ENCODE assay signal across 8 cellular contexts in the genomic region with DNA sequence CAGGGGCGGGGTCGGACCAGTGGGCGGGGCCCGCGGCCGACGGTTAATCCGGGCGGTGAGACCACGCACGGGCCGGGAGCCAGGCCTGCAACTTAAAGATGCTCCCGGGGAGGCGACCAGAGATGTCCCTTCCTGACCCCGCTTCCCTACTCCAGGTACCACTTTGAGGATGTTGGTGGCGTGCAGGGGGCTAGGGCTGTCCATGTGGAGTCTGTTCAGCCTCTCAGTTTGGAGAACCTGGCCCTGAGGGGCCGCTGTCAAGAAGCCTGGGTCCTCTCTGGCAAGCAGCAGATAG. TPM values are rescaled to one million over a fixed set of nuclear protein-coding genes. Genes with fewer than 3 reads are reported as not detected.
DNase-seq lines count a peak whose midpoint lies in the region; ATAC-seq, FAIRE-seq and TF ChIP-seq lines count a peak whose summit lies in the region.

No MANE protein-coding gene starts in this region.

- H3K4me3 ChIP-seq in AG04449 (ENCODE audit: low read depth, low read length) (peak overlapping the region; percentile 95), left ventricle myocardium inferior (peak overlapping the region; percentile 88), small intestine (ENCODE audit: low read depth in 1 of 2, low read length in 2 of 2) (peak overlapping the region; percentile 67 to 75)

- no peak for TF ChIP-seq CTCF in AG04449 (IDR thresholded peaks at IDR 0.05; ENCODE audit: insufficient read depth, low read length, missing control alignments)
- TF ChIP-seq CTCF in activated CD8-positive, alpha-beta T cell treated with anti-CD3 and anti-CD28 coated beads for 36 hours (IDR thresholded peaks at IDR 0.05): no peak
- TF ChIP-seq CTCF in left ventricle myocardium inferior (IDR thresholded peaks at IDR 0.05; ENCODE audit: borderline replicate concordance): no peak

- peaks cover 9% of the 10 kb centered on the region for H3K36me3 Mint-ChIP-seq in activated CD8-positive, alpha-beta T cell treated with anti-CD3 and anti-CD28 coated beads for 36 hours (ENCODE audit: low read depth)

- H3K9me3 ChIP-seq in left ventricle myocardium inferior (replicated peaks) (no peaks in the 10 kb centered on the region), small intestine (ENCODE audit: control insufficient read depth, low read depth) (no peaks in the 10 kb centered on the region)

- H3K36me3 ChIP-seq in left ventricle myocardium inferior: peaks cover 3% of the 10 kb centered on the region
- H3K36me3 ChIP-seq in small intestine (ENCODE audit: control insufficient read depth in 2 of 2, insufficient read depth in 2 of 2, low read length in 2 of 2): no peaks in the 10 kb centered on the region

- FAIRE-seq in small intestine (lab: Jason Lieb, UNC) (no peak), HTR-8/SVneo (lab: Jason Lieb, UNC) (no peak)

- H3K27me3 ChIP-seq in left ventricle myocardium inferior (ENCODE audit: low read depth) (no peaks in the 10 kb centered on the region), small intestine (ENCODE audit: control insufficient read depth in 2 of 2, insufficient read depth in 2 of 2, low read length in 2 of 2) (no peaks in the 10 kb centered on the region)

- no peaks in the 10 kb centered on the region for H3K9me3 Mint-ChIP-seq in activated CD8-positive, alpha-beta T cell treated with anti-CD3 and anti-CD28 coated beads for 36 hours

- peak overlapping the region; percentile 97 for H3K27ac Mint-ChIP-seq in activated CD8-positive, alpha-beta T cell treated with anti-CD3 and anti-CD28 coated beads for 36 hours

- WGBS in small intestine, 3 donors: 5 to 10% (median 9%) methylated on average over 17 of the region's 17 CpGs

- peaks cover 33% of the 10 kb centered on the region for H3K4me1 Mint-ChIP-seq in activated CD8-positive, alpha-beta T cell treated with anti-CD3 and anti-CD28 coated beads for 36 hours (ENCODE audit: low read depth)

- ATAC-seq in GM21717 (IDR thresholded peaks at IDR 0.05; ENCODE audit: unreplicated experiment) (peak; percentile 16), HG02763 (IDR thresholded peaks at IDR 0.05; ENCODE audit: unreplicated experiment) (no peak)
- ATAC-seq in activated CD8-positive, alpha-beta T cell treated with anti-CD3 and anti-CD28 coated beads for 36 hours: no peak

- no peak for DNase-seq in AG04449 (ENCODE audit: low read depth, low spot score)
- DNase-seq in activated CD8-positive, alpha-beta T cell treated with anti-CD3 and anti-CD28 coated beads for 36 hours: peak; percentile 81
- DNase-seq in left ventricle myocardium inferior: peak; percentile 86
- DNase-seq in small intestine: no peak
- DNase-seq in HTR-8/SVneo (ENCODE audit: insufficient read length, low spot score): no peak
- DNase-seq in NCI-H2029 treated with DMSO at 0.1 percent for 48 hours (lab: John Stamatoyannopoulos, UW): no peak

- CTCF ChIA-PET in AG04449 (lab: Yijun Ruan, JAX): no interaction called here
- CTCF ChIA-PET in activated CD8-positive, alpha-beta T cell treated with anti-CD3 and anti-CD28 coated beads for 36 hours (lab: Charles Lee): interaction anchor here (0.6 to 1.6 kb wide), 4 partner anchors 11 to 215 kb away, joined by 3 to 6 read pairs (median 4); no protein-coding TSS in a partner anchor

- no peaks in the 10 kb centered on the region for H3K27me3 Mint-ChIP-seq in activated CD8-positive, alpha-beta T cell treated with anti-CD3 and anti-CD28 coated beads for 36 hours

- POLR2A ChIA-PET in AG04449 (lab: Yijun Ruan, JAX): interaction anchor here (0.6 to 1.0 kb wide), 3 partner anchors 19 to 87 kb away, joined by 3 to 5 read pairs (median 3); partner anchors contain the start of gene KRABD2
- POLR2A ChIA-PET in activated CD8-positive, alpha-beta T cell treated with anti-CD3 and anti-CD28 coated beads for 36 hours (lab: Charles Lee): interaction anchor here (1.9 to 3.5 kb wide), 3 partner anchors 40 to 116 kb away, joined by 6 to 17 read pairs (median 12); partner anchors contain the start of genes CTC1 and PFAS

- intact Hi-C loops in activated CD8-positive, alpha-beta T cell treated with anti-CD3 and anti-CD28 coated beads for 36 hours (cut with micrococcal nuclease): loop anchor here (5.0 kb wide), 1 partner anchor 37 kb away; no protein-coding TSS in a partner anchor
- intact Hi-C loops in left ventricle myocardium inferior (cut with micrococcal nuclease): no loop called here

- peaks cover 23% of the 10 kb centered on the region for H3K4me1 ChIP-seq in left ventricle myocardium inferior
- H3K4me1 ChIP-seq in small intestine (ENCODE audit: control insufficient read depth in 2 of 2, insufficient read depth in 1 of 2, low read depth in 1 of 2, low read length in 1 of 2): no peaks in the 10 kb centered on the region

- peak overlapping the region; percentile 96 for H3K27ac ChIP-seq in left ventricle myocardium inferior (replicated peaks)
- peak overlapping the region in 1 of 2 donors; percentile 96 for H3K27ac ChIP-seq in small intestine (ENCODE audit: low read depth in 1 of 2, low read length in 1 of 2)

- peak overlapping the region; percentile 87 for H3K4me3 Mint-ChIP-seq in activated CD8-positive, alpha-beta T cell treated with anti-CD3 and anti-CD28 coated beads for 36 hours

RNA-seq across cellular contexts. Expression of gene RANGRF, which starts 0.6 kb away (rescaled TPM):
- total RNA-seq in activated CD8-positive, alpha-beta T cell treated with anti-CD3 and anti-CD28 coated beads for 36 hours: 10 to 100 TPM; 44.1 to 47.8 TPM
- 25.6 TPM for total RNA-seq in left ventricle myocardium inferior
- polyA plus RNA-seq in small intestine: 10 to 100 TPM; 15.0 to 40.4 (median 27.0) TPM

RNA-seq across cellular contexts. Expression of gene SLC25A35, which starts 6.2 kb away (rescaled TPM):
- total RNA-seq in activated CD8-positive, alpha-beta T cell treated with anti-CD3 and anti-CD28 coated beads for 36 hours: 1 to 10 TPM; 2.1 to 3.0 TPM
- total RNA-seq in left ventricle myocardium inferior: 1.3 TPM
- polyA plus RNA-seq in small intestine: 1 to 10 TPM; 2.2 to 4.9 (median 2.7) TPM

RNA-seq across cellular contexts. Expression of gene ARHGEF15, which starts 21.0 kb away (rescaled TPM):
- not detected for total RNA-seq in activated CD8-positive, alpha-beta T cell treated with anti-CD3 and anti-CD28 coated beads for 36 hours
- 19.4 TPM for total RNA-seq in left ventricle myocardium inferior
- polyA plus RNA-seq in small intestine: 10 to 100 TPM in 1 of 3 donors, 1 to 10 TPM in 1, under 1 TPM in 1; 0.22 to 13.6 (median 1.4) TPM

RNA-seq across cellular contexts. Expression of gene PFAS, which starts 40.0 kb away (rescaled TPM):
- total RNA-seq in activated CD8-positive, alpha-beta T cell treated with anti-CD3 and anti-CD28 coated beads for 36 hours: 100 to 1,000 TPM; 152 to 157 TPM
- 9.8 TPM for total RNA-seq in left ventricle myocardium inferior
- polyA plus RNA-seq in small intestine: 10 to 100 TPM in 2 of 3 donors, 1 to 10 TPM in 1; 6.9 to 16.9 (median 10.3) TPM

RNA-seq across cellular contexts. Expression of gene CTC1, which starts 41.2 kb away (rescaled TPM):
- 10 to 100 TPM; 53.0 to 60.3 TPM for total RNA-seq in activated CD8-positive, alpha-beta T cell treated with anti-CD3 and anti-CD28 coated beads for 36 hours
- total RNA-seq in left ventricle myocardium inferior: 14.6 TPM
- 10 to 100 TPM; 10.1 to 16.8 (median 16.2) TPM for polyA plus RNA-seq in small intestine

Comparison
In these comparisons a context has a peak if more than half of its experiments do, and no peak if none do; other contexts are left out.
1. DNase-seq: peak in activated CD8-positive, alpha-beta T cell treated with anti-CD3 and anti-CD28 coated beads for 36 hours (single experiment) and left ventricle myocardium inferior (single experiment); none in AG04449 (single experiment), small intestine (single experiment), HTR-8/SVneo (single experiment) and NCI-H2029 treated with DMSO at 0.1 percent for 48 hours (single experiment).
2. RNA of gene ARHGEF15, which starts 21.0 kb away (total RNA-seq): 19.4 TPM in left ventricle myocardium inferior (single experiment); not detected in activated CD8-positive, alpha-beta T cell treated with anti-CD3 and anti-CD28 coated beads for 36 hours; every median in the first group is over 10 times any median in the second.
3. Peak in every context shown above with its lines, with median percentiles within 50 percentile points of each other: H3K4me3 ChIP-seq.